ENCODE assay signal across 8 cellular contexts in genomic region chr6:26538572-26538902, GRCh38. TPM values are rescaled to one million over a fixed set of nuclear protein-coding genes. Genes with fewer than 3 reads are reported as not detected.
DNase-seq lines count a peak whose midpoint lies in the region; ATAC-seq and TF ChIP-seq lines count a peak whose summit lies in the region.

No MANE protein-coding gene starts in this region.

- peak overlapping the region; percentile 90 for H3K4me3 Mint-ChIP-seq in activated T-helper 17 cell treated with anti-CD3 and anti-CD28 coated beads, Interleukin-2, amount 50 U/mL, for 72 hours
- H3K4me3 Mint-ChIP-seq in stimulated activated memory B cell treated with anti-CD40 and anti-IgM and Interleukin-4, amounts not matched to agents 10 μg/mL and 1 μg/mL and 100 μg/mL, for 72 hours: peak overlapping the region; percentile 93

- no peaks in the 10 kb centered on the region for H3K9me3 ChIP-seq in iPS-18a (ENCODE audit: control insufficient read depth, low read depth, low read length)

- H3K36me3 Mint-ChIP-seq in activated T-helper 17 cell treated with anti-CD3 and anti-CD28 coated beads, Interleukin-2, amount 50 U/mL, for 72 hours (ENCODE audit: low read depth): peaks cover 65% of the 10 kb centered on the region
- peaks cover 21% of the 10 kb centered on the region for H3K36me3 Mint-ChIP-seq in stimulated activated memory B cell treated with anti-CD40 and anti-IgM and Interleukin-4, amounts not matched to agents 10 μg/mL and 1 μg/mL and 100 μg/mL, for 72 hours

- no peaks in the 10 kb centered on the region for H3K27me3 Mint-ChIP-seq in activated T-helper 17 cell treated with anti-CD3 and anti-CD28 coated beads, Interleukin-2, amount 50 U/mL, for 72 hours
- no peaks in the 10 kb centered on the region for H3K27me3 Mint-ChIP-seq in stimulated activated memory B cell treated with anti-CD40 and anti-IgM and Interleukin-4, amounts not matched to agents 10 μg/mL and 1 μg/mL and 100 μg/mL, for 72 hours

- peak; percentile 2 for ATAC-seq in HG02981 (IDR thresholded peaks at IDR 0.05; ENCODE audit: unreplicated experiment)
- no peak for ATAC-seq in activated T-helper 17 cell treated with anti-CD3 and anti-CD28 coated beads, Interleukin-2, amount 50 U/mL, for 72 hours (replicated peaks)
- ATAC-seq in stimulated activated memory B cell treated with anti-CD40 and anti-IgM and Interleukin-4, amounts not matched to agents 10 μg/mL and 1 μg/mL and 100 μg/mL, for 72 hours: no peak
- ATAC-seq in HG02623 (IDR thresholded peaks at IDR 0.05; ENCODE audit: unreplicated experiment): no peak

- no peaks in the 10 kb centered on the region for H3K9me3 Mint-ChIP-seq in activated T-helper 17 cell treated with anti-CD3 and anti-CD28 coated beads, Interleukin-2, amount 50 U/mL, for 72 hours
- H3K9me3 Mint-ChIP-seq in stimulated activated memory B cell treated with anti-CD40 and anti-IgM and Interleukin-4, amounts not matched to agents 10 μg/mL and 1 μg/mL and 100 μg/mL, for 72 hours: no peaks in the 10 kb centered on the region

- no peak for DNase-seq in AG09309 (ENCODE audit: low read depth)
- DNase-seq in epidermal melanocyte (ENCODE audit: insufficient read length, low spot score): no peak
- DNase-seq in NCI-H1417 treated with DMSO at 0.1 percent for 48 hours (lab: John Stamatoyannopoulos, UW): no peak

- peak overlapping the region; percentile 95 for H3K4me3 ChIP-seq in AG09309 (ENCODE audit: control insufficient read depth, low read depth, low read length)
- peak overlapping the region; percentile 94 for H3K4me3 ChIP-seq in iPS-18a (ENCODE audit: low read length)

- H3K9ac ChIP-seq in iPS-18a (ENCODE audit: low read length): peak overlapping the region; percentile 82

- H3K36me3 ChIP-seq in iPS-18a (ENCODE audit: control insufficient read depth, low read depth, low read length): peaks cover 8% of the 10 kb centered on the region

- peak overlapping the region; percentile 99 for H3K27ac Mint-ChIP-seq in activated T-helper 17 cell treated with anti-CD3 and anti-CD28 coated beads, Interleukin-2, amount 50 U/mL, for 72 hours
- peak overlapping the region; percentile 95 for H3K27ac Mint-ChIP-seq in stimulated activated memory B cell treated with anti-CD40 and anti-IgM and Interleukin-4, amounts not matched to agents 10 μg/mL and 1 μg/mL and 100 μg/mL, for 72 hours

- peaks cover 36% of the 10 kb centered on the region for H3K4me1 Mint-ChIP-seq in activated T-helper 17 cell treated with anti-CD3 and anti-CD28 coated beads, Interleukin-2, amount 50 U/mL, for 72 hours
- H3K4me1 Mint-ChIP-seq in stimulated activated memory B cell treated with anti-CD40 and anti-IgM and Interleukin-4, amounts not matched to agents 10 μg/mL and 1 μg/mL and 100 μg/mL, for 72 hours: peaks cover 50% of the 10 kb centered on the region

- H3K27ac ChIP-seq in iPS-18a (ENCODE audit: low read length): peak overlapping the region; percentile 33

- H3K4me1 ChIP-seq in iPS-18a (ENCODE audit: control insufficient read depth, low read depth, low read length): peaks cover 17% of the 10 kb centered on the region

- H3K27me3 ChIP-seq in iPS-18a (ENCODE audit: control insufficient read depth, insufficient read depth, low read length): no peaks in the 10 kb centered on the region

- no peak for TF ChIP-seq CTCF in AG09309 (IDR thresholded peaks at IDR 0.05; ENCODE audit: control insufficient read depth, insufficient read depth, low read depth, low read length, missing control alignments)

RNA-seq across cellular contexts. Expression of gene HMGN4, which starts 0.4 kb away (rescaled TPM):
- 10 to 100 TPM; 84.3 to 90.3 TPM for total RNA-seq in activated T-helper 17 cell treated with anti-CD3 and anti-CD28 coated beads, Interleukin-2, amount 50 U/mL, for 72 hours

RNA-seq across cellular contexts. Expression of gene BTN1A1, which starts 38.4 kb away (rescaled TPM):
- under 1 TPM in 1 of 2 donors, not detected in 1; 0.21 TPM for total RNA-seq in activated T-helper 17 cell treated with anti-CD3 and anti-CD28 coated beads, Interleukin-2, amount 50 U/mL, for 72 hours

RNA-seq across cellular contexts. Expression of gene ABT1, which starts 58.2 kb away (rescaled TPM):
- 10 to 100 TPM; 24.5 to 30.0 TPM for total RNA-seq in activated T-helper 17 cell treated with anti-CD3 and anti-CD28 coated beads, Interleukin-2, amount 50 U/mL, for 72 hours
